Comparison of ENCODE assay signal across 7 cellular contexts in genomic region chrX:74419861-74420193, GRCh38. TPM values are rescaled to one million over a fixed set of nuclear protein-coding genes. Genes with fewer than 3 reads are reported as not detected.
A peak's percentile ranks its signal among the peaks of the same experiment; 100 is the strongest.
DNase-seq lines count a peak whose midpoint lies in the region; ATAC-seq and TF ChIP-seq lines count a peak whose summit lies in the region.

No MANE protein-coding gene starts in this region.

- H3K27me3 ChIP-seq in HCT116 (ENCODE audit: insufficient read depth, low read length) (no peaks in the 10 kb centered on the region), aorta (ENCODE audit: control insufficient read depth in 1 of 2, insufficient read depth in 2 of 2, low read length in 1 of 2) (no peaks in the 10 kb centered on the region)

- DNase-seq in HCT116 (ENCODE audit: low read depth, low spot score) (no peak), T-cell (peak in 2 of 34 experiments; percentile 1 to 2), fibroblast of pulmonary artery (ENCODE audit: low read depth) (no peak), osteocyte (ENCODE audit: extremely low spot score, unreplicated experiment) (no peak), aorta (no peak)

- no peaks in the 10 kb centered on the region for H3K79me2 ChIP-seq in HCT116 (ENCODE audit: insufficient read depth, low read length)

- H3K9me3 Mint-ChIP-seq in T-cell (no peaks in the 10 kb centered on the region), osteocyte (ENCODE audit: unreplicated experiment) (peaks cover 3% of the 10 kb centered on the region)

- H3K4me3 ChIP-seq in HCT116 (replicated peaks in 1 of 2; ENCODE audit: low read depth in 1 of 2, low read length in 2 of 2), result peak overlapping the region in 1 of 2 experiments; percentile 48; a peak in 1 of 4 replicates
- H3K4me3 ChIP-seq in fibroblast of pulmonary artery (replicated peaks; ENCODE audit: low read depth, low read length), result peak overlapping the region; percentile 60
- peak overlapping the region in 1 of 2 donors; percentile 63 for H3K4me3 ChIP-seq in aorta (ENCODE audit: low read length in 2 of 2)

- H3K4me3 Mint-ChIP-seq in T-cell (peak overlapping the region; percentile 72 to 85 (median 73)), osteocyte (ENCODE audit: unreplicated experiment) (peak overlapping the region; percentile 80)

- 3 to 38% methylated on average over 20 of the region's 20 CpGs for WGBS in aorta, 2 donors

- no TSS peak for BruUV-seq in HCT116 (replicated peaks; lab: Mats Ljungman, UMichigan)

- CTCF ChIA-PET in HCT116 (lab: Charles Lee), result no interaction called here
- CTCF ChIA-PET in T-cell (lab: Charles Lee), result interaction anchor here in 1 of 2 donors (1.3 kb wide), 1 partner anchor 126 kb away, joined by 3 read pairs; no protein-coding TSS in a partner anchor

- no peak for TF ChIP-seq RAD21 in HCT116 (IDR thresholded peaks at IDR 0.05; ENCODE audit: low read depth)

- intact Hi-C loops in HCT116 (cut with micrococcal nuclease), result no loop called here
- intact Hi-C loops in aorta (cut with DNase I), result loop anchor here (2.0 to 10.0 kb wide), 3 partner anchors 115 to 125 kb away; no protein-coding TSS in a partner anchor

- H3K36me3 Mint-ChIP-seq in T-cell, result no peaks in the 10 kb centered on the region
- no peaks in the 10 kb centered on the region for H3K36me3 Mint-ChIP-seq in osteocyte (ENCODE audit: unreplicated experiment)

- H3K27ac Mint-ChIP-seq in T-cell (no peak overlapping the region), osteocyte (ENCODE audit: unreplicated experiment) (peak overlapping the region; percentile 81)

- TF ChIP-seq CTCF in HCT116 (IDR thresholded peaks at IDR 0.05 in 2 of 3, conservative IDR thresholded peaks at IDR 0.05 in 1 of 3; ENCODE audit: borderline replicate concordance in 1 of 3, insufficient read depth in 1 of 3, low read depth in 2 of 3, low read length in 2 of 3), result no peak
- TF ChIP-seq CTCF in fibroblast of pulmonary artery (IDR thresholded peaks at IDR 0.05; ENCODE audit: low read length, missing control alignments), result no peak
- TF ChIP-seq CTCF in osteocyte (IDR thresholded peaks at IDR 0.05), result no peak

- POLR2A ChIA-PET in HCT116 (lab: Charles Lee) (no interaction called here), T-cell (lab: Charles Lee) (no interaction called here)

- RAD21 ChIA-PET in HCT116 (lab: Charles Lee; ENCODE audit: low non-redundant PET in 1 of 2, low total read pairs in 2 of 2, uncharacterized antibody in 2 of 2, unreplicated experiment in 2 of 2), result no interaction called here

- H3K4me1 Mint-ChIP-seq in T-cell (peaks cover 5 to 14% (median 6%) of the 10 kb centered on the region in 3 donors), osteocyte (ENCODE audit: unreplicated experiment) (peaks cover 26% of the 10 kb centered on the region)

- TF ChIP-seq POLR2A in HCT116 (IDR thresholded peaks at IDR 0.05; ENCODE audit: borderline replicate concordance, extremely low read depth, insufficient read depth, insufficient read length), result no peak

- H3K36me3 ChIP-seq in HCT116 (ENCODE audit: control insufficient read depth in 1 of 2, insufficient read depth in 2 of 2, low read length in 2 of 2), result no peaks in the 10 kb centered on the region
- H3K36me3 ChIP-seq in aorta (ENCODE audit: control insufficient read depth in 1 of 2, insufficient read depth in 2 of 2, low read length in 1 of 2), result no peaks in the 10 kb centered on the region

- H3K4me1 ChIP-seq in HCT116 (ENCODE audit: control insufficient read depth in 1 of 2, insufficient read depth in 2 of 2, low read length in 2 of 2) (peaks cover 0 to 6% of the 10 kb centered on the region in 2 experiments; a peak in 1 of 4 replicates), aorta (ENCODE audit: control insufficient read depth in 1 of 2, insufficient read depth in 2 of 2, low read length in 2 of 2) (no peaks in the 10 kb centered on the region)

- H3K27ac ChIP-seq in HCT116 (ENCODE audit: low read depth, low read length), result no peak overlapping the region
- peak overlapping the region in 1 of 2 donors; percentile 80 for H3K27ac ChIP-seq in aorta (ENCODE audit: low read depth in 1 of 2, low read length in 2 of 2)

- H3K9me3 ChIP-seq in HCT116 (ENCODE audit: control insufficient read depth in 1 of 2, insufficient read depth in 1 of 2, low read depth in 1 of 2, low read length in 2 of 2) (no peaks in the 10 kb centered on the region), aorta (ENCODE audit: control insufficient read depth, low read length) (no peaks in the 10 kb centered on the region)

- H3K27me3 Mint-ChIP-seq in T-cell (peaks cover 19 to 42% of the 10 kb centered on the region in 2 donors), osteocyte (ENCODE audit: unreplicated experiment) (no peaks in the 10 kb centered on the region)

- H2AFZ ChIP-seq in HCT116 (ENCODE audit: low read depth, low read length, poor library complexity, severe bottlenecking), result no peak overlapping the region

- peak overlapping the region; percentile 63 for H3K4me2 ChIP-seq in HCT116 (ENCODE audit: low read length)

- no peaks in the 10 kb centered on the region for H4K20me1 ChIP-seq in HCT116 (ENCODE audit: insufficient read depth)

- no peak for ATAC-seq in HCT116
- ATAC-seq in T-cell (replicated peaks in 1 of 4), result peak; percentile 6 to 42 (median 24)
- no peak for ATAC-seq in GM18907 (IDR thresholded peaks at IDR 0.05; ENCODE audit: unreplicated experiment)
- no peak for ATAC-seq in aorta (ENCODE audit: low FRiP score)
- ATAC-seq in HG03159 (IDR thresholded peaks at IDR 0.05; ENCODE audit: unreplicated experiment), result no peak

- no peaks in the 10 kb centered on the region for H3K9me2 ChIP-seq in HCT116 (ENCODE audit: insufficient read depth)

- H3K9ac ChIP-seq in HCT116 (ENCODE audit: low read length), result no peak overlapping the region

TF ChIP-seq in HCT116, 20 proteins besides CTCF, POLR2A, EP300 and RAD21:
- TF ChIP-seq SRF (IDR thresholded peaks at IDR 0.05; ENCODE audit: low read depth), result no peak
- TF ChIP-seq SIN3A (IDR thresholded peaks at IDR 0.05; ENCODE audit: low read depth), result no peak
- no peak for TF ChIP-seq ZNF274 (IDR thresholded peaks at IDR 0.05; ENCODE audit: low read depth, low read length)
- no peak for TF ChIP-seq JUND (IDR thresholded peaks at IDR 0.05)

RNA-seq across cellular contexts. Expression of gene SLC16A2, which starts 1.5 kb away (rescaled TPM):
- 0.32 TPM for total RNA-seq in HCT116 (2021; ENCODE audit: unreplicated experiment)
- 0.05 and 0.08 TPM in 2 replicates for polyA plus RNA-seq in HCT116 (2012)
- under 1 TPM; 0.23 to 0.41 (median 0.35) TPM for total RNA-seq in T-cell
- total RNA-seq in osteocyte, result 21.3 and 22.9 TPM in 2 replicates
- 10 to 100 TPM in 1 of 2 donors, 1 to 10 TPM in 1; 9.2 to 30.6 TPM for total RNA-seq in aorta
- 10 to 100 TPM in 1 of 2 donors, 1 to 10 TPM in 1; 1.6 to 11.1 TPM for polyA plus RNA-seq in aorta

Comparison
In these comparisons a context has a peak if more than half of its experiments do, and no peak if none do; other contexts are left out.
1. ATAC-seq: peak in T-cell (4 of 4); none in HCT116 (single experiment), GM18907 (single experiment), aorta (single experiment) and HG03159 (single experiment).